21 cellular contexts compared by ENCODE assay signal in genomic region chr10:126210051-126210651, GRCh38.
DNase-seq lines count a peak whose midpoint lies in the region; TF ChIP-seq lines count a peak whose summit lies in the region.
"Had no signal": no experiment of that assay in that cellular context is flagged by ENCODE, and none has a peak within 500 bp of the region (broad histone marks: within the 10 kb centered on the region; RNA-seq: fewer than 3 reads in every experiment).

No MANE protein-coding gene starts in this region.

- H2AFZ ChIP-seq in mammary epithelial cell (ENCODE audit: low read depth, low read length): no peak overlapping the region

- no peaks in the 10 kb centered on the region for H3K4me1 ChIP-seq in breast epithelium
- H3K4me1 ChIP-seq in mammary epithelial cell (ENCODE audit: insufficient read depth, low read length): no peaks in the 10 kb centered on the region
- H3K4me1 ChIP-seq: BLaER1 treated with 17β-estradiol and CSF1 and Interleukin-3, amounts not matched to agents 10 nM and 100 nM; Peyer's patch had no signal

- DNase-seq in breast epithelium (ENCODE audit: low spot score in 2 of 2): no peak
- no peak for DNase-seq in mammary epithelial cell
- DNase-seq in kidney tubule cell (ENCODE audit: low spot score): peak; percentile 53
- no peak for DNase-seq in osteocyte (ENCODE audit: extremely low spot score, unreplicated experiment)
- DNase-seq in NCI-H187 (lab: John Stamatoyannopoulos, UW): no peak
- no peak for DNase-seq in glutamatergic neuron
- no peak for DNase-seq in amygdala (lab: John Stamatoyannopoulos, UW)
- no peak for DNase-seq in SHP77 (lab: John Stamatoyannopoulos, UW)
- DNase-seq: ACHN; CD8-positive, alpha-beta T cell; MV-4-11; NCI-H1105 treated with DMSO at 0.1 percent for 48 hours; NCI-H2081; NCI-H2171; NCI-H524 treated with DMSO at 0.1 percent for 48 hours; NCI-H82; Peyer's patch; Right ventricle myocardium superior had no signal

- intact Hi-C loops in breast epithelium (cut with DNase I; ENCODE audit: low total_unique reads) (loop anchor here (10.0 kb wide), 1 partner anchor 65 kb away; no protein-coding TSS in a partner anchor), mammary epithelial cell (cut with micrococcal nuclease) (no loop called here)

- H3K36me3 ChIP-seq in breast epithelium: no peaks in the 10 kb centered on the region
- no peaks in the 10 kb centered on the region for H3K36me3 ChIP-seq in mammary epithelial cell (ENCODE audit: insufficient read depth, low read length)
- H3K36me3 ChIP-seq: BLaER1 treated with 17β-estradiol and CSF1 and Interleukin-3, amounts not matched to agents 10 nM and 100 nM; Peyer's patch had no signal

- H3K27me3 ChIP-seq in breast epithelium: no peaks in the 10 kb centered on the region
- no peaks in the 10 kb centered on the region for H3K27me3 ChIP-seq in mammary epithelial cell (ENCODE audit: insufficient read depth, low read length)
- H3K27me3 ChIP-seq: BLaER1 treated with 17β-estradiol and CSF1 and Interleukin-3, amounts not matched to agents 10 nM and 100 nM; Peyer's patch had no signal

- H3K9me3 Mint-ChIP-seq in osteocyte (ENCODE audit: unreplicated experiment): no peaks in the 10 kb centered on the region
- H3K9me3 Mint-ChIP-seq in glutamatergic neuron (ENCODE audit: unreplicated experiment): peaks cover 2% of the 10 kb centered on the region
- H3K9me3 Mint-ChIP-seq: CD8-positive, alpha-beta T cell had no signal

- H3K27ac Mint-ChIP-seq in osteocyte (ENCODE audit: unreplicated experiment) (peak overlapping the region; percentile 39), glutamatergic neuron (ENCODE audit: unreplicated experiment) (no peak overlapping the region)
- H3K27ac Mint-ChIP-seq: CD8-positive, alpha-beta T cell had no signal

- H3K9ac ChIP-seq in mammary epithelial cell (ENCODE audit: insufficient read depth, low read length): no peak overlapping the region
- H3K9ac ChIP-seq: BLaER1 treated with 17β-estradiol and CSF1 and Interleukin-3, amounts not matched to agents 10 nM and 100 nM; KMS-11 had no signal

- H3K36me3 Mint-ChIP-seq in osteocyte (ENCODE audit: unreplicated experiment) (peaks cover 5% of the 10 kb centered on the region), glutamatergic neuron (ENCODE audit: unreplicated experiment) (peaks cover 8% of the 10 kb centered on the region)
- H3K36me3 Mint-ChIP-seq: CD8-positive, alpha-beta T cell had no signal

- dilution Hi-C loops in mammary epithelial cell (cut with HindIII; ENCODE audit: low sequenced_read_pairs): no loop called here

- H3K9me3 ChIP-seq in breast epithelium (no peaks in the 10 kb centered on the region), mammary epithelial cell (replicated peaks; ENCODE audit: insufficient read depth, low read length) (no peaks in the 10 kb centered on the region)
- H3K9me3 ChIP-seq: BLaER1 treated with 17β-estradiol and CSF1 and Interleukin-3, amounts not matched to agents 10 nM and 100 nM; Peyer's patch had no signal

- H3K27me3 Mint-ChIP-seq in osteocyte (ENCODE audit: unreplicated experiment) (no peaks in the 10 kb centered on the region), glutamatergic neuron (ENCODE audit: unreplicated experiment) (no peaks in the 10 kb centered on the region)

- TF ChIP-seq CTCF in breast epithelium (IDR thresholded peaks at IDR 0.05): no peak
- no peak for TF ChIP-seq CTCF in mammary epithelial cell (conservative IDR thresholded peaks at IDR 0.05 in 1 of 2, IDR thresholded peaks at IDR 0.05 in 1 of 2; ENCODE audit: extremely low read depth in 1 of 2, insufficient read depth in 1 of 2, low read depth in 1 of 2, low read length in 2 of 2)
- no peak for TF ChIP-seq CTCF in osteocyte (IDR thresholded peaks at IDR 0.05)
- TF ChIP-seq CTCF in glutamatergic neuron (IDR thresholded peaks at IDR 0.05; ENCODE audit: partially characterized antibody, unreplicated experiment): no peak

- H4K20me1 ChIP-seq in mammary epithelial cell (ENCODE audit: insufficient read depth, low read length): no peaks in the 10 kb centered on the region
- H4K20me1 ChIP-seq: BLaER1 treated with 17β-estradiol and CSF1 and Interleukin-3, amounts not matched to agents 10 nM and 100 nM had no signal

- in situ Hi-C loops in mammary epithelial cell (cut with MboI; ENCODE audit: low sequenced_read_pairs in 2 of 2): no loop called here

- no peaks in the 10 kb centered on the region for H3K79me2 ChIP-seq in mammary epithelial cell (ENCODE audit: insufficient read depth, low read length)

- peaks cover 36% of the 10 kb centered on the region for H3K4me1 Mint-ChIP-seq in osteocyte (ENCODE audit: unreplicated experiment)
- H3K4me1 Mint-ChIP-seq in glutamatergic neuron (ENCODE audit: low read depth, unreplicated experiment): peaks cover 10% of the 10 kb centered on the region

- no peak overlapping the region for H3K4me3 Mint-ChIP-seq in osteocyte (ENCODE audit: unreplicated experiment)
- H3K4me3 Mint-ChIP-seq in glutamatergic neuron (ENCODE audit: unreplicated experiment): no peak overlapping the region
- H3K4me3 Mint-ChIP-seq: CD8-positive, alpha-beta T cell had no signal

- TF ChIP-seq POLR2A in breast epithelium (IDR thresholded peaks at IDR 0.05): no peak

- 66% methylated on average over 10 of the region's 10 CpGs for WGBS in mammary epithelial cell (ENCODE audit: low coverage, missing lambda C conversion rate)

- H3K4me3 ChIP-seq in breast epithelium (no peak overlapping the region), mammary epithelial cell (replicated peaks in 1 of 3; ENCODE audit: insufficient read depth in 1 of 3, low read depth in 2 of 3, low read length in 3 of 3) (no peak overlapping the region)
- H3K4me3 ChIP-seq: BLaER1 treated with 17β-estradiol and CSF1 and Interleukin-3, amounts not matched to agents 10 nM and 100 nM; Peyer's patch had no signal

- H3K27ac ChIP-seq in breast epithelium (peak overlapping the region; percentile 12 to 52), mammary epithelial cell (ENCODE audit: insufficient read depth, low read depth, low read length) (no peak overlapping the region)
- H3K27ac ChIP-seq: 22Rv1; BLaER1 treated with 17β-estradiol and CSF1 and Interleukin-3, amounts not matched to agents 10 nM and 100 nM; KMS-11; Peyer's patch had no signal

- H3K4me2 ChIP-seq in mammary epithelial cell (ENCODE audit: insufficient read depth, low read depth, low read length): no peak overlapping the region
- H3K4me2 ChIP-seq: BLaER1 treated with 17β-estradiol and CSF1 and Interleukin-3, amounts not matched to agents 10 nM and 100 nM; KMS-11 had no signal

- CTCF ChIA-PET in mammary epithelial cell (lab: Charles Lee; ENCODE audit: low non-redundant PET): no interaction called here

- BruUV-seq in mammary epithelial cell (replicated peaks; lab: Mats Ljungman, UMichigan): no TSS peak
